In the genomic region with DNA sequence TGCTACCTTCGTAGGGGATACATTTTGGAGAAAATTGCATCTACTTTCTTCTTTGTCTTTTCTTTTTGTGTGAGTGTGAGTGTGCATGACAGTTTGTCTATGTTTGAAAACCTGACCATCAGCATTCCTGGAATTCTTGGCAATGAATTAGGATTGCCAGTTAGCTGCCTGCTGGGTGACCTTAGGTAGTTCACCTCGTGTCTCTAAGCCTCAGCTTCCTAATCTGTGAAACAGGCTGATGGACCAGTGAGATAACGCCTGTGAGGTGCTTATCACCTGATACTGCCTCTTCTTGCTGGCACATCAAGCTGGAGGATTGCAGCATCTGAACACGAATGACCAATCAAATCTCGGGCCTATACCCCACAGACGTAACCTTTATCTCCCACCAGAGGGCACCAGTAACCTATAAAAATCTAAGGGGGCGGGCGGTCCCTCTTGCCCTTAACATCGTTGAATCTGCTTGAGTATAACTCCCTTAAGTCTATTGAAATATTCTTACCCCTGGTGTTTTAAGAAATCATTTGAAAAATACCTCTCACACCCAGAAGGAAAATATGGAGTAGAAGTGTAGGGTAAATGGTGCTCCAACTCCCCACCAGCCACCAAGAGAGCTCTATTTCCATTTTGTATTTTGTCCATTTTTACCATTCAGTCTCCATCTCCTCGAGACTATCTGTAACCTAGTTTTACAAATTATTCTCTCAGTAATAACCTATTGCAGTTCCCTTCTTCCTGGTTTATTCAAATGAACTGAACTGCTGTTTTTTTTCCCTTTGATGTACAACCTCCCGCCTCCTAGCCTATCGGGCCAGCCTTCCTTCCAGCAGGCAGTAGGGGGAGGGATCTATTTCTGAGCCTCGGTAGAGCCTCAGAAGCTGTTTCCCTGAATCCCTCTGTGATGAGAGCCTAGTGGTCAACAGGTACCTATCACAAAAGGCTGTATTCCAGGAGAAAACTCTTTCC, we compare ENCODE assay signal across 8 cellular contexts. TPM values are rescaled to one million over a fixed set of nuclear protein-coding genes. Genes with fewer than 3 reads are reported as not detected.
DNase-seq lines count a peak whose midpoint lies in the region; ATAC-seq and TF ChIP-seq lines count a peak whose summit lies in the region.

No MANE protein-coding gene starts in this region.

- H3K9me3 ChIP-seq in SJCRH30 (replicated peaks) (no peaks in the 10 kb centered on the region), psoas muscle (no peaks in the 10 kb centered on the region)

- H3K27ac ChIP-seq in SJCRH30, result no peak overlapping the region
- no peak overlapping the region for H3K27ac ChIP-seq in psoas muscle

- intact Hi-C loops in psoas muscle (cut with DNase I), result loop anchor here (1.0 to 10.0 kb wide), 4 partner anchors 199 to 241 kb away; no protein-coding TSS in a partner anchor

- peak; percentile 55 for ATAC-seq in GM18907 (IDR thresholded peaks at IDR 0.05; ENCODE audit: unreplicated experiment)
- ATAC-seq in psoas muscle, result peak; percentile 56 to 82 (median 68)
- ATAC-seq in HG03025 (IDR thresholded peaks at IDR 0.05; ENCODE audit: low FRiP score, unreplicated experiment), result no peak

- 37 to 45% (median 39%) methylated on average over 13 of the region's 13 CpGs for WGBS in psoas muscle, 3 donors

- H3K36me3 ChIP-seq in SJCRH30 (no peaks in the 10 kb centered on the region), psoas muscle (ENCODE audit: insufficient read depth in 1 of 2, low read depth in 1 of 2) (peaks cover 0 to 50% of the 10 kb centered on the region in 2 donors)

- H3K4me3 ChIP-seq in SJCRH30, result no peak overlapping the region
- H3K4me3 ChIP-seq in psoas muscle, result no peak overlapping the region

- H3K4me1 ChIP-seq in SJCRH30 (no peaks in the 10 kb centered on the region; the same call in 1 of the 2 replicates), psoas muscle (no peaks in the 10 kb centered on the region)

- peak; percentile 46 for TF ChIP-seq CTCF in psoas muscle (IDR thresholded peaks at IDR 0.05)

- H3K27me3 ChIP-seq in SJCRH30 (no peaks in the 10 kb centered on the region), psoas muscle (ENCODE audit: insufficient read depth in 3 of 3, low read length in 2 of 3) (no peaks in the 10 kb centered on the region)

- DNase-seq in AG08396 (ENCODE audit: low spot score) (peak; percentile 87), NAMALWA (ENCODE audit: low spot score) (peak; percentile 91), SJCRH30 (peak; percentile 65 to 88), glomerular visceral epithelial cell (ENCODE audit: extremely low spot score) (peak; percentile 70), psoas muscle (no peak)
- peak; percentile 54 for DNase-seq in activated naive CD4-positive, alpha-beta T cell treated with anti-CD3 and anti-CD28 coated beads, Interleukin-2, amount 50 U/mL, for 16 hours

RNA-seq across cellular contexts. Expression of a gene that starts 49.7 kb away (rescaled TPM):
- total RNA-seq in SJCRH30 (2014; rRNA removed; shearing (Covaris generic)), result 26.6 and 41.2 TPM in 2 replicates
- 10 to 100 TPM; 33.4 to 67.0 (median 41.1) TPM for total RNA-seq in psoas muscle
- 1 to 10 TPM; 5.0 to 8.3 (median 6.5) TPM for polyA plus RNA-seq in psoas muscle

Comparison
In these comparisons a context has a peak if more than half of its experiments do, and no peak if none do; other contexts are left out.
1. DNase-seq: peak in AG08396 (single experiment), NAMALWA (single experiment), SJCRH30 (2 of 2), activated naive CD4-positive, alpha-beta T cell treated with anti-CD3 and anti-CD28 coated beads, Interleukin-2, amount 50 U/mL, for 16 hours (single experiment) and glomerular visceral epithelial cell (single experiment); none in psoas muscle (0 of 2).